Comparison of ENCODE assay signal across 14 cellular contexts in genomic region chr19:33310606-33311325, GRCh38. TPM values are rescaled to one million over a fixed set of nuclear protein-coding genes. Genes with fewer than 3 reads are reported as not detected.
DNase-seq lines count a peak whose midpoint lies in the region; ATAC-seq and TF ChIP-seq lines count a peak whose summit lies in the region.
"Had no signal": no experiment of that assay in that cellular context is flagged by ENCODE, and none has a peak within 500 bp of the region (broad histone marks: within the 10 kb centered on the region; RNA-seq: fewer than 3 reads in every experiment).

No MANE protein-coding gene starts in this region.

- ATAC-seq in lower lobe of right lung: peak; percentile 90 to 94
- ATAC-seq in upper lobe of right lung: peak; percentile 89
- no peak for ATAC-seq in aorta (ENCODE audit: low FRiP score)
- ATAC-seq: activated CD8-positive, alpha-beta memory T cell treated with anti-CD3 and anti-CD28 coated beads, Interleukin-2, amount 10 ng/mL, durations not matched to agents 7 days and 5 days had no signal

- H3K4me3 ChIP-seq in colonic mucosa (no peak overlapping the region), lower lobe of right lung (no peak overlapping the region), upper lobe of right lung (no peak overlapping the region), aorta (ENCODE audit: low read length in 2 of 2) (no peak overlapping the region)
- H3K4me3 ChIP-seq: vagina had no signal

- H3K27ac Mint-ChIP-seq in progenitor cell of endocrine pancreas: no peak overlapping the region
- H3K27ac Mint-ChIP-seq: activated CD8-positive, alpha-beta memory T cell treated with anti-CD3 and anti-CD28 coated beads, Interleukin-2, amount 10 ng/mL, durations not matched to agents 7 days and 5 days; natural killer cell treated with Interleukin-12 subunit alpha and Interleukin-12 subunit beta and Interleukin-15 and Interleukin-18, amount 100 ng/mL, for 72 hours had no signal

- H3K27ac ChIP-seq in colonic mucosa: peak overlapping the region; percentile 87
- peak overlapping the region; percentile 46 for H3K27ac ChIP-seq in lower lobe of right lung
- no peak overlapping the region for H3K27ac ChIP-seq in upper lobe of right lung
- no peak overlapping the region for H3K27ac ChIP-seq in aorta (ENCODE audit: low read depth in 1 of 2, low read length in 2 of 2)
- H3K27ac ChIP-seq: vagina had no signal

- no peaks in the 10 kb centered on the region for H3K36me3 Mint-ChIP-seq in progenitor cell of endocrine pancreas (ENCODE audit: insufficient read depth)
- H3K36me3 Mint-ChIP-seq: activated CD8-positive, alpha-beta memory T cell treated with anti-CD3 and anti-CD28 coated beads, Interleukin-2, amount 10 ng/mL, durations not matched to agents 7 days and 5 days; activated naive CD4-positive, alpha-beta T cell treated with anti-CD3 and anti-CD28 coated beads, Interleukin-2, amount 50 U/mL, for 72 hours; natural killer cell treated with Interleukin-12 subunit alpha and Interleukin-12 subunit beta and Interleukin-15 and Interleukin-18, amount 100 ng/mL, for 72 hours had no signal

- no peaks in the 10 kb centered on the region for H3K9me3 ChIP-seq in colonic mucosa
- H3K9me3 ChIP-seq in lower lobe of right lung: no peaks in the 10 kb centered on the region
- H3K9me3 ChIP-seq in upper lobe of right lung: no peaks in the 10 kb centered on the region
- no peaks in the 10 kb centered on the region for H3K9me3 ChIP-seq in aorta (ENCODE audit: control insufficient read depth, low read length)
- H3K9me3 ChIP-seq: vagina had no signal

- H3K36me3 ChIP-seq in colonic mucosa (no peaks in the 10 kb centered on the region), lower lobe of right lung (no peaks in the 10 kb centered on the region), upper lobe of right lung (no peaks in the 10 kb centered on the region), aorta (ENCODE audit: control insufficient read depth in 1 of 2, insufficient read depth in 2 of 2, low read length in 1 of 2) (no peaks in the 10 kb centered on the region)
- H3K36me3 ChIP-seq: vagina had no signal

- H3K4me3 Mint-ChIP-seq in progenitor cell of endocrine pancreas (ENCODE audit: low read depth): no peak overlapping the region
- H3K4me3 Mint-ChIP-seq: activated CD8-positive, alpha-beta memory T cell treated with anti-CD3 and anti-CD28 coated beads, Interleukin-2, amount 10 ng/mL, durations not matched to agents 7 days and 5 days; natural killer cell treated with Interleukin-12 subunit alpha and Interleukin-12 subunit beta and Interleukin-15 and Interleukin-18, amount 100 ng/mL, for 72 hours had no signal

- 20 to 24% methylated on average over 18 of the region's 18 CpGs for WGBS in aorta, 2 donors

- H3K27me3 ChIP-seq in colonic mucosa (no peaks in the 10 kb centered on the region), lower lobe of right lung (ENCODE audit: low read depth) (peaks cover 3% of the 10 kb centered on the region), upper lobe of right lung (peaks cover 7% of the 10 kb centered on the region), aorta (ENCODE audit: control insufficient read depth in 1 of 2, insufficient read depth in 2 of 2, low read length in 1 of 2) (no peaks in the 10 kb centered on the region)
- H3K27me3 ChIP-seq: vagina had no signal

- H3K4me1 Mint-ChIP-seq in progenitor cell of endocrine pancreas (ENCODE audit: low read depth): peaks cover 11% of the 10 kb centered on the region
- H3K4me1 Mint-ChIP-seq: activated CD8-positive, alpha-beta memory T cell treated with anti-CD3 and anti-CD28 coated beads, Interleukin-2, amount 10 ng/mL, durations not matched to agents 7 days and 5 days had no signal

- no peaks in the 10 kb centered on the region for H3K9me3 Mint-ChIP-seq in progenitor cell of endocrine pancreas (ENCODE audit: low read depth)
- H3K9me3 Mint-ChIP-seq: activated naive CD4-positive, alpha-beta T cell treated with anti-CD3 and anti-CD28 coated beads, Interleukin-2, amount 50 U/mL, for 72 hours; natural killer cell treated with Interleukin-12 subunit alpha and Interleukin-12 subunit beta and Interleukin-15 and Interleukin-18, amount 100 ng/mL, for 72 hours had no signal

- TF ChIP-seq CTCF in colonic mucosa (IDR thresholded peaks at IDR 0.05): no peak
- no peak for TF ChIP-seq CTCF in lower lobe of right lung (IDR thresholded peaks at IDR 0.05)
- peak; percentile 8 for TF ChIP-seq CTCF in upper lobe of right lung (IDR thresholded peaks at IDR 0.05)
- TF ChIP-seq CTCF in progenitor cell of endocrine pancreas (IDR thresholded peaks at IDR 0.05; ENCODE audit: unreplicated experiment): no peak

- peak; percentile 53 for DNase-seq in activated CD8-positive, alpha-beta memory T cell treated with anti-CD3 and anti-CD28 coated beads for 24 hours
- DNase-seq in activated CD8-positive, alpha-beta memory T cell treated with anti-CD3 and anti-CD28 coated beads, Interleukin-2, amount 50 U/mL, for 48 hours: no peak
- DNase-seq in colonic mucosa (peak; percentile 71), lower lobe of right lung (peak; percentile 76), upper lobe of right lung (peak; percentile 77), DMS114 treated with DMSO at 0.1 percent for 48 hours (lab: John Stamatoyannopoulos, UW; ENCODE audit: unreplicated experiment) (no peak), progenitor cell of endocrine pancreas (ENCODE audit: low spot score, unreplicated experiment) (no peak), aorta (no peak)
- DNase-seq: activated CD4-positive, CD25-positive, alpha-beta regulatory T cell; activated CD8-positive, alpha-beta memory T cell treated with anti-CD3 and anti-CD28 coated beads, Interleukin-2, amount 10 ng/mL, durations not matched to agents 7 days and 5 days; stimulated activated naive CD4-positive, alpha-beta T cell had no signal

- intact Hi-C loops in colonic mucosa (cut with DNase I) (no loop called here), lower lobe of right lung (cut with DNase I) (no loop called here), upper lobe of right lung (cut with DNase I) (no loop called here), aorta (cut with DNase I) (no loop called here)

- H3K4me1 ChIP-seq in colonic mucosa (no peaks in the 10 kb centered on the region), lower lobe of right lung (peaks cover 8% of the 10 kb centered on the region), upper lobe of right lung (no peaks in the 10 kb centered on the region), aorta (ENCODE audit: control insufficient read depth in 1 of 2, insufficient read depth in 2 of 2, low read length in 2 of 2) (no peaks in the 10 kb centered on the region)
- H3K4me1 ChIP-seq: vagina had no signal

- H3K9ac ChIP-seq in colonic mucosa (ENCODE audit: low read depth in 2 of 2, low read length in 2 of 2): peak overlapping the region; percentile 29 to 35

- H3K27me3 Mint-ChIP-seq in progenitor cell of endocrine pancreas: peaks cover 3% of the 10 kb centered on the region
- H3K27me3 Mint-ChIP-seq: natural killer cell treated with Interleukin-12 subunit alpha and Interleukin-12 subunit beta and Interleukin-15 and Interleukin-18, amount 100 ng/mL, for 72 hours had no signal

RNA-seq across cellular contexts. Expression of gene CEBPA, which starts 8.4 kb away (rescaled TPM):
- total RNA-seq in colonic mucosa: 10 to 100 TPM; 67.1 to 76.4 TPM
- 75.1 TPM for total RNA-seq in lower lobe of right lung
- total RNA-seq in upper lobe of right lung: 59.1 TPM
- 12.3 and 12.5 TPM in 2 replicates for total RNA-seq in progenitor cell of endocrine pancreas
- 10 to 100 TPM in 1 of 2 donors, 1 to 10 TPM in 1; 6.1 to 10.3 TPM for total RNA-seq in aorta
- 10 to 100 TPM in 1 of 2 donors, 1 to 10 TPM in 1; 1.0 to 14.3 TPM for polyA plus RNA-seq in aorta

Comparison
In these comparisons a context has a peak if more than half of its experiments do, and no peak if none do; other contexts are left out.
1. DNase-seq: peak in activated CD8-positive, alpha-beta memory T cell treated with anti-CD3 and anti-CD28 coated beads for 24 hours (single experiment), colonic mucosa (single experiment), lower lobe of right lung (single experiment) and upper lobe of right lung (single experiment); none in activated CD8-positive, alpha-beta memory T cell treated with anti-CD3 and anti-CD28 coated beads, Interleukin-2, amount 50 U/mL, for 48 hours (single experiment), DMS114 treated with DMSO at 0.1 percent for 48 hours (single experiment), progenitor cell of endocrine pancreas (single experiment) and aorta (0 of 2).
2. H3K27ac ChIP-seq: peak in colonic mucosa (single experiment) and lower lobe of right lung (single experiment); none in upper lobe of right lung (single experiment) and aorta (0 of 2).